In genomic region chr1:188218289-188218688, GRCh38 we compare ENCODE assay signal across 35 cellular contexts.
"Had no signal": no experiment of that assay in that cellular context is flagged by ENCODE, and none has a peak within 500 bp of the region (broad histone marks: within the 10 kb centered on the region; RNA-seq: fewer than 3 reads in every experiment).

No MANE protein-coding gene starts in this region.

- H3K27me3 Mint-ChIP-seq: activated CD4-positive, alpha-beta memory T cell treated with anti-CD3 and anti-CD28 coated beads for 36 hours; activated CD4-positive, alpha-beta T cell treated with anti-CD3 and anti-CD28 coated beads for 36 hours; activated CD4-positive, alpha-beta T cell treated with anti-CD3 and anti-CD28 coated beads, Interleukin-2, amount 10 ng/mL, durations not matched to agents 24 days and 14 days; activated CD8-positive, alpha-beta memory T cell treated with anti-CD3 and anti-CD28 coated beads, Interleukin-2, amount 10 ng/mL, durations not matched to agents 7 days and 5 days; activated naive CD4-positive, alpha-beta T cell treated with anti-CD3 and anti-CD28 coated beads, Interleukin-2, amount 50 U/mL, for 24 hours; activated naive CD8-positive, alpha-beta T cell treated with anti-CD3 and anti-CD28 coated beads for 36 hours; activated naive CD8-positive, alpha-beta T cell treated with anti-CD3 and anti-CD28 coated beads, Interleukin-2, amount 50 U/mL, for 24 hours; brain; T-helper 17 cell had no signal

- ATAC-seq: activated CD4-positive, alpha-beta T cell treated with anti-CD3 and anti-CD28 coated beads for 36 hours; activated CD8-positive, alpha-beta memory T cell treated with anti-CD3 and anti-CD28 coated beads, Interleukin-2, amount 10 ng/mL, durations not matched to agents 7 days and 5 days; activated CD8-positive, alpha-beta T cell treated with anti-CD3 and anti-CD28 coated beads, Interleukin-2, amount 10 ng/mL, durations not matched to agents 7 days and 5 days; activated naive CD8-positive, alpha-beta T cell treated with anti-CD3 and anti-CD28 coated beads, Interleukin-2, amount 50 U/mL, for 24 hours; gastroesophageal sphincter; T-helper 17 cell had no signal

- H3K4me3 Mint-ChIP-seq: activated CD4-positive, alpha-beta memory T cell treated with anti-CD3 and anti-CD28 coated beads for 36 hours; activated CD4-positive, alpha-beta T cell treated with anti-CD3 and anti-CD28 coated beads for 36 hours; activated CD4-positive, alpha-beta T cell treated with anti-CD3 and anti-CD28 coated beads, Interleukin-2, amount 10 ng/mL, durations not matched to agents 24 days and 14 days; activated CD8-positive, alpha-beta memory T cell treated with anti-CD3 and anti-CD28 coated beads, Interleukin-2, amount 10 ng/mL, durations not matched to agents 7 days and 5 days; activated CD8-positive, alpha-beta T cell treated with anti-CD3 and anti-CD28 coated beads, Interleukin-2, amount 10 ng/mL, durations not matched to agents 7 days and 5 days; activated naive CD4-positive, alpha-beta T cell treated with anti-CD3 and anti-CD28 coated beads for 36 hours; activated naive CD4-positive, alpha-beta T cell treated with anti-CD3 and anti-CD28 coated beads, Interleukin-2, amount 50 U/mL, for 24 hours; activated naive CD8-positive, alpha-beta T cell treated with anti-CD3 and anti-CD28 coated beads for 36 hours; activated naive CD8-positive, alpha-beta T cell treated with anti-CD3 and anti-CD28 coated beads, Interleukin-2, amount 50 U/mL, for 24 hours; activated T-helper 1 cell treated with anti-CD3 and anti-CD28 coated beads, Interleukin-12 subunit alpha, Interleukin-12 subunit beta, Interleukin-2, Interleukin-4 antibody, amounts not matched to agents 30 ng/mL and 10 ng/mL and 1 ng/mL, durations not matched to agents 14 hours and 24 hours and 36 hours; brain; T-helper 17 cell; T-helper 2 cell treated with Interferon-gamma antibody and Interleukin-4, amounts not matched to agents 5 μg/mL and 100 μg/mL, for 36 hours had no signal

- H3K36me3 Mint-ChIP-seq: activated CD4-positive, alpha-beta memory T cell treated with anti-CD3 and anti-CD28 coated beads for 36 hours; activated CD8-positive, alpha-beta memory T cell treated with anti-CD3 and anti-CD28 coated beads, Interleukin-2, amount 10 ng/mL, durations not matched to agents 7 days and 5 days; activated naive CD4-positive, alpha-beta T cell treated with anti-CD3 and anti-CD28 coated beads, Interleukin-2, amount 50 U/mL, for 24 hours; activated naive CD8-positive, alpha-beta T cell treated with anti-CD3 and anti-CD28 coated beads for 36 hours; brain had no signal

- H3K4me1 ChIP-seq: ascending aorta, breast epithelium, colonic mucosa, esophagus squamous epithelium, gastroesophageal sphincter had no signal

- H3K27ac Mint-ChIP-seq: activated CD4-positive, alpha-beta memory T cell treated with anti-CD3 and anti-CD28 coated beads for 36 hours; activated CD4-positive, alpha-beta T cell treated with anti-CD3 and anti-CD28 coated beads for 36 hours; activated CD4-positive, alpha-beta T cell treated with anti-CD3 and anti-CD28 coated beads, Interleukin-2, amount 10 ng/mL, durations not matched to agents 24 days and 14 days; activated CD8-positive, alpha-beta memory T cell treated with anti-CD3 and anti-CD28 coated beads, Interleukin-2, amount 10 ng/mL, durations not matched to agents 7 days and 5 days; activated CD8-positive, alpha-beta T cell treated with anti-CD3 and anti-CD28 coated beads, Interleukin-2, amount 10 ng/mL, durations not matched to agents 7 days and 5 days; activated naive CD4-positive, alpha-beta T cell treated with anti-CD3 and anti-CD28 coated beads for 36 hours; activated naive CD4-positive, alpha-beta T cell treated with anti-CD3 and anti-CD28 coated beads, Interleukin-2, amount 50 U/mL, for 24 hours; activated naive CD8-positive, alpha-beta T cell treated with anti-CD3 and anti-CD28 coated beads for 36 hours; activated naive CD8-positive, alpha-beta T cell treated with anti-CD3 and anti-CD28 coated beads, Interleukin-2, amount 50 U/mL, for 24 hours; activated T-helper 1 cell treated with anti-CD3 and anti-CD28 coated beads, Interleukin-12 subunit alpha, Interleukin-12 subunit beta, Interleukin-2, Interleukin-4 antibody, amounts not matched to agents 30 ng/mL and 10 ng/mL and 1 ng/mL, durations not matched to agents 14 hours and 24 hours and 36 hours; activated T-helper 2 cell treated with anti-CD3 and anti-CD28 coated beads, Interferon-gamma antibody, Interleukin-2, Interleukin-4, amounts not matched to agents 10 μg/mL and 5 μg/mL and 100 μg/mL, durations not matched to agents 14 hours and 24 hours and 36 hours; brain; T-helper 17 cell; T-helper 2 cell treated with Interferon-gamma antibody and Interleukin-4, amounts not matched to agents 5 μg/mL and 100 μg/mL, for 36 hours had no signal

- DNase-seq: activated CD4-positive, alpha-beta memory T cell treated with anti-CD3 and anti-CD28 coated beads for 36 hours; activated CD4-positive, alpha-beta T cell treated with anti-CD3 and anti-CD28 coated beads for 36 hours; activated CD4-positive, alpha-beta T cell treated with anti-CD3 and anti-CD28 coated beads, Interleukin-2, amount 10 ng/mL, durations not matched to agents 24 days and 14 days; activated CD4-positive, CD25-positive, alpha-beta regulatory T cell; activated CD4-positive, CD25-positive, alpha-beta regulatory T cell treated with anti-CD3 and anti-CD28 coated beads, Interleukin-2, amount 50 U/mL, for 72 hours; activated CD8-positive, alpha-beta memory T cell treated with anti-CD3 and anti-CD28 coated beads, Interleukin-2, amount 10 ng/mL, durations not matched to agents 7 days and 5 days; activated CD8-positive, alpha-beta memory T cell treated with anti-CD3 and anti-CD28 coated beads, Interleukin-2, amount 50 U/mL, for 4 hours; activated CD8-positive, alpha-beta T cell treated with anti-CD3 and anti-CD28 coated beads, Interleukin-2, amount 10 ng/mL, durations not matched to agents 7 days and 5 days; activated effector memory CD4-positive, alpha-beta T cell treated with anti-CD3 and anti-CD28 coated beads, Interleukin-2, amount 50 U/mL, for 16 hours; activated naive CD4-positive, alpha-beta T cell treated with anti-CD3 and anti-CD28 coated beads for 36 hours; activated naive CD8-positive, alpha-beta T cell treated with anti-CD3 and anti-CD28 coated beads for 36 hours; activated naive CD8-positive, alpha-beta T cell treated with anti-CD3 and anti-CD28 coated beads, Interleukin-2, amount 50 U/mL, for 24 hours; activated T-cell treated with anti-CD3 and anti-CD28 coated beads, Interleukin-2, amount 50 U/mL, for 1 hour; activated T-cell treated with anti-CD3 and anti-CD28 coated beads, Interleukin-2, amount 50 U/mL, for 48 hours; central memory CD4-positive, alpha-beta T cell; cerebellar nuclear complex; colonic mucosa; effector CD8-positive, alpha-beta T cell; esophagus squamous epithelium; foreskin melanocyte; T-helper 1 cell; T-helper 17 cell; T1000 had no signal

- H3K4me3 ChIP-seq: ascending aorta, breast epithelium, cardiac muscle cell, colonic mucosa, esophagus squamous epithelium, gastroesophageal sphincter had no signal

- H3K4me1 Mint-ChIP-seq: activated CD4-positive, alpha-beta T cell treated with anti-CD3 and anti-CD28 coated beads for 36 hours; activated CD4-positive, alpha-beta T cell treated with anti-CD3 and anti-CD28 coated beads, Interleukin-2, amount 10 ng/mL, durations not matched to agents 24 days and 14 days; activated CD8-positive, alpha-beta memory T cell treated with anti-CD3 and anti-CD28 coated beads, Interleukin-2, amount 10 ng/mL, durations not matched to agents 7 days and 5 days; activated naive CD4-positive, alpha-beta T cell treated with anti-CD3 and anti-CD28 coated beads, Interleukin-2, amount 50 U/mL, for 24 hours; activated naive CD8-positive, alpha-beta T cell treated with anti-CD3 and anti-CD28 coated beads for 36 hours; activated naive CD8-positive, alpha-beta T cell treated with anti-CD3 and anti-CD28 coated beads, Interleukin-2, amount 50 U/mL, for 24 hours; brain; T-helper 17 cell had no signal

- H3K27me3 ChIP-seq: ascending aorta, breast epithelium, cardiac muscle cell, colonic mucosa, esophagus squamous epithelium, gastroesophageal sphincter had no signal

- FAIRE-seq: endometrium, endothelial cell of umbilical vein had no signal

- H3K9me3 ChIP-seq: ascending aorta, breast epithelium, colonic mucosa, esophagus squamous epithelium, gastroesophageal sphincter had no signal

- H3K27ac ChIP-seq: ascending aorta, breast epithelium, cardiac muscle cell, colonic mucosa, epithelial cell of prostate, esophagus squamous epithelium, gastroesophageal sphincter had no signal

- H3K9me3 Mint-ChIP-seq: activated CD4-positive, alpha-beta T cell treated with anti-CD3 and anti-CD28 coated beads, Interleukin-2, amount 10 ng/mL, durations not matched to agents 24 days and 14 days; brain had no signal

- H3K36me3 ChIP-seq: ascending aorta, breast epithelium, cardiac muscle cell, colonic mucosa, esophagus squamous epithelium, gastroesophageal sphincter had no signal
